Comparison of ENCODE assay signal across 26 cellular contexts in the genomic region with DNA sequence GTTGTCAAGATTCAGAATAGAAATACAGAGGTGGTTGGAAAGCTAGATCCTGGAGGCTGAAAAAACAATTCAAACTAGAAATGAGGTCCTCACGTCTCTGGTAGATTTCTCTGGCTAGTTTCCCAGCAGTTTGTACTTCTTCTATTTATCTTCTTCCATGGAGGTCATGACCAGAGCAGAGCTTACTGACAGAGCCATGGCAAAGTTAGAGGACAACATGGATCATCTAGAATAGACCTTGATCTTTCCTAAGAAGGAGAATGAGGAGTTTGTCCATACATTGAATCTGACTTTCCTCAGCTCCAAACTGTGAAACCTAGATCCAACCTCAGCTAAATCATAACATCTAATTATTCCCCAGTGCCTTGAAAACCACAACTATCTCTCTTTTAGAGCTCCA.
A peak's percentile ranks its signal among the peaks of the same experiment; 100 is the strongest.
DNase-seq lines count a peak whose midpoint lies in the region; ATAC-seq and TF ChIP-seq lines count a peak whose summit lies in the region.
"Had no signal": no experiment of that assay in that cellular context is flagged by ENCODE, and none has a peak within 500 bp of the region (broad histone marks: within the 10 kb centered on the region; RNA-seq: fewer than 3 reads in every experiment).

No MANE protein-coding gene starts in this region.

- no peaks in the 10 kb centered on the region for H3K36me3 Mint-ChIP-seq in stimulated activated memory B cell treated with anti-CD40 and anti-IgM and Interleukin-4, amounts not matched to agents 10 μg/mL and 1 μg/mL and 100 μg/mL, for 72 hours
- H3K36me3 Mint-ChIP-seq: CD14-positive monocyte, natural killer cell had no signal

- DNase-seq in HCEC 1CT: peak; percentile 26
- DNase-seq in astrocyte of the hippocampus (ENCODE audit: low read depth, low spot score): peak; percentile 31
- peak; percentile 3 for DNase-seq in fibroblast of pulmonary artery (ENCODE audit: low read depth)
- DNase-seq in sciatic nerve (ENCODE audit: low spot score): no peak
- DNase-seq in central memory CD4-positive, alpha-beta T cell: no peak
- no peak for DNase-seq in RPMI8226
- DNase-seq in HuH-7 (ENCODE audit: low spot score): no peak
- DNase-seq: activated CD4-positive, alpha-beta memory T cell treated with anti-CD3 and anti-CD28 coated beads, Interleukin-2, amount 10 ng/mL, durations not matched to agents 7 days and 5 days; activated CD4-positive, CD25-positive, alpha-beta regulatory T cell treated with anti-CD3 and anti-CD28 coated beads, Interleukin-2, amount 50 U/mL, for 72 hours; activated gamma-delta T cell; activated naive CD8-positive, alpha-beta T cell treated with anti-CD3 and anti-CD28 coated beads, Interleukin-2, amount 50 U/mL, for 24 hours; Calu3; caudate nucleus; DND-41; MG63; natural killer cell; NCI-H1417; NCI-H510A; PC-9; right cardiac atrium had no signal

- H3K4me3 Mint-ChIP-seq in stimulated activated memory B cell treated with anti-CD40 and anti-IgM and Interleukin-4, amounts not matched to agents 10 μg/mL and 1 μg/mL and 100 μg/mL, for 72 hours: no peak overlapping the region
- H3K4me3 Mint-ChIP-seq: activated CD4-positive, alpha-beta memory T cell treated with anti-CD3 and anti-CD28 coated beads, Interleukin-2, amount 10 ng/mL, durations not matched to agents 7 days and 5 days; activated naive CD8-positive, alpha-beta T cell treated with anti-CD3 and anti-CD28 coated beads, Interleukin-2, amount 50 U/mL, for 24 hours; CD14-positive monocyte; natural killer cell had no signal

- no peaks in the 10 kb centered on the region for H3K4me1 Mint-ChIP-seq in stimulated activated memory B cell treated with anti-CD40 and anti-IgM and Interleukin-4, amounts not matched to agents 10 μg/mL and 1 μg/mL and 100 μg/mL, for 72 hours
- H3K4me1 Mint-ChIP-seq: activated CD4-positive, alpha-beta memory T cell treated with anti-CD3 and anti-CD28 coated beads, Interleukin-2, amount 10 ng/mL, durations not matched to agents 7 days and 5 days; activated naive CD8-positive, alpha-beta T cell treated with anti-CD3 and anti-CD28 coated beads, Interleukin-2, amount 50 U/mL, for 24 hours; CD14-positive monocyte; natural killer cell had no signal

- H3K27me3 Mint-ChIP-seq in stimulated activated memory B cell treated with anti-CD40 and anti-IgM and Interleukin-4, amounts not matched to agents 10 μg/mL and 1 μg/mL and 100 μg/mL, for 72 hours: no peaks in the 10 kb centered on the region
- H3K27me3 Mint-ChIP-seq: activated CD4-positive, alpha-beta memory T cell treated with anti-CD3 and anti-CD28 coated beads, Interleukin-2, amount 10 ng/mL, durations not matched to agents 7 days and 5 days; activated naive CD8-positive, alpha-beta T cell treated with anti-CD3 and anti-CD28 coated beads, Interleukin-2, amount 50 U/mL, for 24 hours had no signal

- H3K9me3 Mint-ChIP-seq in stimulated activated memory B cell treated with anti-CD40 and anti-IgM and Interleukin-4, amounts not matched to agents 10 μg/mL and 1 μg/mL and 100 μg/mL, for 72 hours: peaks cover 3% of the 10 kb centered on the region

- no peak for TF ChIP-seq CTCF in fibroblast of pulmonary artery (IDR thresholded peaks at IDR 0.05; ENCODE audit: low read length, missing control alignments)

- intact Hi-C loops in sciatic nerve (cut with DNase I): no loop called here

- H3K27ac Mint-ChIP-seq in stimulated activated memory B cell treated with anti-CD40 and anti-IgM and Interleukin-4, amounts not matched to agents 10 μg/mL and 1 μg/mL and 100 μg/mL, for 72 hours: no peak overlapping the region
- H3K27ac Mint-ChIP-seq: activated CD4-positive, alpha-beta memory T cell treated with anti-CD3 and anti-CD28 coated beads, Interleukin-2, amount 10 ng/mL, durations not matched to agents 7 days and 5 days; activated naive CD8-positive, alpha-beta T cell treated with anti-CD3 and anti-CD28 coated beads, Interleukin-2, amount 50 U/mL, for 24 hours; CD14-positive monocyte; natural killer cell had no signal

- H3K4me3 ChIP-seq in fibroblast of pulmonary artery (replicated peaks; ENCODE audit: low read depth, low read length): no peak overlapping the region
- H3K4me3 ChIP-seq: HAP-1, MG63, PC-9, tibial nerve had no signal

- ATAC-seq in sciatic nerve: peak; percentile 67
- ATAC-seq in stimulated activated memory B cell treated with anti-CD40 and anti-IgM and Interleukin-4, amounts not matched to agents 10 μg/mL and 1 μg/mL and 100 μg/mL, for 72 hours: no peak
- ATAC-seq: activated naive CD8-positive, alpha-beta T cell treated with anti-CD3 and anti-CD28 coated beads, Interleukin-2, amount 50 U/mL, for 24 hours; foreskin keratinocyte; left lobe of liver; natural killer cell; right cardiac atrium had no signal

Comparison
In these comparisons a context has a peak if more than half of its experiments do, and no peak if none do; other contexts are left out.
1. DNase-seq: peak in HCEC 1CT (single experiment), astrocyte of the hippocampus (single experiment) and fibroblast of pulmonary artery (single experiment); none in sciatic nerve (single experiment), central memory CD4-positive, alpha-beta T cell (single experiment), RPMI8226 (single experiment) and HuH-7 (single experiment).